8 cellular contexts compared by ENCODE assay signal in the genomic region with DNA sequence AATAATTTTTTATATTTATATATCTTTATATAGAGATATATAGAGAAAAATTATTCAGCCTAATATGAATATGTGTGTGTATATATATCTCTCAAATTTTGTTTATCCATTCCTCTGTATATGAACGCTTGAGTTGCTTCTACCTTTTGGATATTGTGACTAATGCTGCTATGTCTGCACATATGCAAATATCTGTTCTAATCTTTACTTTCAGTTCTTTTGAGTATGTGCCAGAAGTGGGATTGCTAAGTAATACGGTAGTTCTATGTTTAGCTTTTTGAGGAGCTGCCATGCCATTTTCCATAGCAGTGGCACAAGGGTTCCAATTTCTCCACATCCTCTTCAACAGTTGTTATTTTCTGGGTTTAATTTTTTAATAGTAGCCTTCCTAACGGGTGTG.
A peak's percentile ranks its signal among the peaks of the same experiment; 100 is the strongest.
DNase-seq lines count a peak whose midpoint lies in the region; ATAC-seq lines count a peak whose summit lies in the region.

No MANE protein-coding gene starts in this region.

- no peak overlapping the region for H3K4me3 Mint-ChIP-seq in activated naive CD4-positive, alpha-beta T cell treated with anti-CD3 and anti-CD28 coated beads for 36 hours
- peak overlapping the region; percentile 51 for H3K4me3 Mint-ChIP-seq in stimulated activated memory B cell treated with anti-CD40 and anti-IgM and Interleukin-4, amounts not matched to agents 10 μg/mL and 1 μg/mL and 100 μg/mL, for 72 hours

- intact Hi-C loops in activated naive CD4-positive, alpha-beta T cell treated with anti-CD3 and anti-CD28 coated beads for 36 hours (cut with micrococcal nuclease), result no loop called here

- H3K36me3 Mint-ChIP-seq in activated naive CD4-positive, alpha-beta T cell treated with anti-CD3 and anti-CD28 coated beads for 36 hours (ENCODE audit: low read depth), result no peaks in the 10 kb centered on the region
- no peaks in the 10 kb centered on the region for H3K36me3 Mint-ChIP-seq in stimulated activated memory B cell treated with anti-CD40 and anti-IgM and Interleukin-4, amounts not matched to agents 10 μg/mL and 1 μg/mL and 100 μg/mL, for 72 hours

- H3K27ac Mint-ChIP-seq in activated naive CD4-positive, alpha-beta T cell treated with anti-CD3 and anti-CD28 coated beads for 36 hours, result peak overlapping the region; percentile 66
- H3K27ac Mint-ChIP-seq in stimulated activated memory B cell treated with anti-CD40 and anti-IgM and Interleukin-4, amounts not matched to agents 10 μg/mL and 1 μg/mL and 100 μg/mL, for 72 hours, result peak overlapping the region; percentile 83

- DNase-seq in activated naive CD4-positive, alpha-beta T cell treated with anti-CD3 and anti-CD28 coated beads for 36 hours, result no peak
- no peak for DNase-seq in activated naive CD4-positive, alpha-beta T cell treated with anti-CD3 and anti-CD28 coated beads, Interleukin-2, amount 50 U/mL, for 16 hours
- DNase-seq in OCI-M1 (lab: John Stamatoyannopoulos, UW), result peak; percentile 64
- no peak for DNase-seq in activated effector memory CD4-positive, alpha-beta T cell treated with Interleukin-2 at 50 U/mL for 16 hours
- DNase-seq in kidney tubule cell (ENCODE audit: low spot score), result no peak
- DNase-seq in T1000 (lab: John Stamatoyannopoulos, UW), result no peak

- no peaks in the 10 kb centered on the region for H3K9me3 Mint-ChIP-seq in activated naive CD4-positive, alpha-beta T cell treated with anti-CD3 and anti-CD28 coated beads for 36 hours
- no peaks in the 10 kb centered on the region for H3K9me3 Mint-ChIP-seq in stimulated activated memory B cell treated with anti-CD40 and anti-IgM and Interleukin-4, amounts not matched to agents 10 μg/mL and 1 μg/mL and 100 μg/mL, for 72 hours

- CTCF ChIA-PET in activated naive CD4-positive, alpha-beta T cell treated with anti-CD3 and anti-CD28 coated beads for 36 hours (lab: Charles Lee), result interaction anchor here (0.7 to 1.0 kb wide), 4 partner anchors 11 to 40 kb away, joined by 3 to 4 read pairs (median 3); no protein-coding TSS in a partner anchor

- peak; percentile 85 for ATAC-seq in HG02852 (IDR thresholded peaks at IDR 0.05; ENCODE audit: unreplicated experiment)
- peak; percentile 75 for ATAC-seq in stimulated activated memory B cell treated with anti-CD40 and anti-IgM and Interleukin-4, amounts not matched to agents 10 μg/mL and 1 μg/mL and 100 μg/mL, for 72 hours

- H3K4me1 Mint-ChIP-seq in activated naive CD4-positive, alpha-beta T cell treated with anti-CD3 and anti-CD28 coated beads for 36 hours (ENCODE audit: low read depth), result peaks cover 71% of the 10 kb centered on the region
- peaks cover 58% of the 10 kb centered on the region for H3K4me1 Mint-ChIP-seq in stimulated activated memory B cell treated with anti-CD40 and anti-IgM and Interleukin-4, amounts not matched to agents 10 μg/mL and 1 μg/mL and 100 μg/mL, for 72 hours

- no peaks in the 10 kb centered on the region for H3K27me3 Mint-ChIP-seq in activated naive CD4-positive, alpha-beta T cell treated with anti-CD3 and anti-CD28 coated beads for 36 hours (ENCODE audit: low read depth)
- H3K27me3 Mint-ChIP-seq in stimulated activated memory B cell treated with anti-CD40 and anti-IgM and Interleukin-4, amounts not matched to agents 10 μg/mL and 1 μg/mL and 100 μg/mL, for 72 hours, result no peaks in the 10 kb centered on the region
